Comparison of ENCODE assay signal across 28 cellular contexts in genomic region chr10:112771733-112772132, GRCh38.
A peak's percentile ranks its signal among the peaks of the same experiment; 100 is the strongest.
DNase-seq lines count a peak whose midpoint lies in the region; ATAC-seq and TF ChIP-seq lines count a peak whose summit lies in the region.
"Had no signal": no experiment of that assay in that cellular context is flagged by ENCODE, and none has a peak within 500 bp of the region (broad histone marks: within the 10 kb centered on the region; RNA-seq: fewer than 3 reads in every experiment).

No MANE protein-coding gene starts in this region.

- H3K36me3 ChIP-seq in SK-N-SH (replicated peaks in 1 of 2; ENCODE audit: control insufficient read depth in 1 of 2, insufficient read depth in 2 of 2, low read length in 1 of 2) (no peaks in the 10 kb centered on the region), HEK293 (ENCODE audit: control insufficient read depth in 2 of 2, insufficient read depth in 1 of 2, low read length in 2 of 2) (no peaks in the 10 kb centered on the region)
- H3K36me3 ChIP-seq: BE2C had no signal

- H3K9me3 ChIP-seq in SK-N-SH (no peaks in the 10 kb centered on the region), HEK293 (ENCODE audit: control insufficient read depth, insufficient read depth, low read depth, low read length) (no peaks in the 10 kb centered on the region)
- H3K9me3 ChIP-seq: A549, BE2C, Caco-2 had no signal

- TF ChIP-seq EP300 in SK-N-SH (IDR thresholded peaks at IDR 0.05; ENCODE audit: borderline replicate concordance in 1 of 2, low read depth in 1 of 2, low read length in 1 of 2) = no peak

- H4K20me1 ChIP-seq in SK-N-SH (ENCODE audit: insufficient read depth) = no peaks in the 10 kb centered on the region
- H4K20me1 ChIP-seq: BLaER1; BLaER1 treated with 17β-estradiol and CSF1 and Interleukin-3, amounts not matched to agents 10 nM and 100 nM had no signal

- no peaks in the 10 kb centered on the region for H3K79me2 ChIP-seq in SK-N-SH (ENCODE audit: insufficient read depth)

- TF ChIP-seq RAD21 in SK-N-SH (IDR thresholded peaks at IDR 0.05; ENCODE audit: low read length) = no peak

- H3K4me3 ChIP-seq in SK-N-SH (ENCODE audit: low read depth in 2 of 2, low read length in 1 of 2) = no peak overlapping the region
- no peak overlapping the region for H3K4me3 ChIP-seq in HEK293 (ENCODE audit: low read depth, low read length)
- H3K4me3 ChIP-seq: A549; BLaER1; BLaER1 treated with 17β-estradiol and CSF1 and Interleukin-3, amounts not matched to agents 10 nM and 100 nM had no signal

- H3K4me2 ChIP-seq in SK-N-SH = no peak overlapping the region
- H3K4me2 ChIP-seq: A549; BLaER1; BLaER1 treated with 17β-estradiol and CSF1 and Interleukin-3, amounts not matched to agents 10 nM and 100 nM had no signal

- CTCF ChIA-PET in SK-N-SH (lab: Yijun Ruan, JAX) = interaction anchor here (1.1 kb wide), 1 partner anchor 11 kb away, joined by 3 read pairs; no protein-coding TSS in a partner anchor
- CTCF ChIA-PET in HEK293 (lab: Yijun Ruan, JAX) = no interaction called here

- TF ChIP-seq CTCF in SK-N-SH (IDR thresholded peaks at IDR 0.05) (no peak), HEK293 (tag by site-specific recombination; IDR thresholded peaks at IDR 0.05) (no peak)

- DNase-seq in SK-N-SH (no peak), DMS53 (lab: John Stamatoyannopoulos, UW) (no peak)
- DNase-seq: 8988T; ACHN; AML-193; BE2C; C1 segment of cervical spinal cord; Caco-2; Calu3; CD4-positive, alpha-beta memory T cell; CD4-positive, alpha-beta T cell; CD4-positive, CD25-positive, alpha-beta regulatory T cell; CD8-positive, alpha-beta memory T cell; CD8-positive, alpha-beta T cell; COR-L47; DMS 273 treated with DMSO at 0.1 percent for 48 hours; DMS153; DMS79; DMS79 treated with DMSO at 0.1 percent for 48 hours; DND-41; EL had no signal

- ATAC-seq in SK-N-SH treated with all-trans-retinoic acid at 6 μM for 48 hours = no peak
- ATAC-seq: A549; CD8-positive, alpha-beta T cell had no signal

- no peaks in the 10 kb centered on the region for H3K9me2 ChIP-seq in SK-N-SH

- H2AFZ ChIP-seq in SK-N-SH (ENCODE audit: low read depth) = no peak overlapping the region

- peaks cover 0 to 22% of the 10 kb centered on the region in 2 experiments; a peak in 2 of 4 replicates for H3K4me1 ChIP-seq in SK-N-SH (ENCODE audit: control insufficient read depth in 1 of 2, insufficient read depth in 2 of 2, low read depth in 1 of 2, low read length in 1 of 2)
- peaks cover 11% of the 10 kb centered on the region; the same call in 1 of the 2 replicates for H3K4me1 ChIP-seq in HEK293 (ENCODE audit: control insufficient read depth, insufficient read depth, low read length)
- H3K4me1 ChIP-seq: BLaER1; BLaER1 treated with 17β-estradiol and CSF1 and Interleukin-3, amounts not matched to agents 10 nM and 100 nM had no signal

- POLR2A ChIA-PET in SK-N-SH (lab: Yijun Ruan, JAX) (no interaction called here), HEK293 (lab: Yijun Ruan, JAX) (no interaction called here)

- WGBS in SK-N-SH (ENCODE audit: low lambda C conversion rate) = 79% methylated on average over 3 of the region's 3 CpGs

- H3K27me3 ChIP-seq in SK-N-SH (ENCODE audit: insufficient read depth) = no peaks in the 10 kb centered on the region
- H3K27me3 ChIP-seq: BE2C; BLaER1; BLaER1 treated with 17β-estradiol and CSF1 and Interleukin-3, amounts not matched to agents 10 nM and 100 nM had no signal

- no peak overlapping the region for H3K27ac ChIP-seq in SK-N-SH (ENCODE audit: low read depth in 2 of 2, low read length in 1 of 2)
- no peak overlapping the region for H3K27ac ChIP-seq in HEK293 (ENCODE audit: extremely low read depth, low read depth, low read length)
- H3K27ac ChIP-seq: 22Rv1; A549; BLaER1; BLaER1 treated with 17β-estradiol and CSF1 and Interleukin-3, amounts not matched to agents 10 nM and 100 nM; C4-2B had no signal

- H3K9ac ChIP-seq in SK-N-SH = no peak overlapping the region
- H3K9ac ChIP-seq: BLaER1; BLaER1 treated with 17β-estradiol and CSF1 and Interleukin-3, amounts not matched to agents 10 nM and 100 nM had no signal

- H3F3A ChIP-seq in SK-N-SH (replicated peaks; ENCODE audit: insufficient read depth) = no peaks in the 10 kb centered on the region

TF ChIP-seq in SK-N-SH treated with all-trans-retinoic acid at 6 μM for 48 hours, 23 proteins besides CTCF, POLR2A, EP300 and RAD21:
- TF ChIP-seq ZC3H10 (CRISPR knock-in tag; IDR thresholded peaks at IDR 0.05) (no peak), ZNF8 (CRISPR knock-in tag; IDR thresholded peaks at IDR 0.05) (peak; percentile 82), TCF4 (CRISPR knock-in tag; IDR thresholded peaks at IDR 0.05; ENCODE audit: borderline replicate concordance) (no peak)

TF ChIP-seq in SK-N-SH, 30 proteins besides CTCF, POLR2A, EP300 and RAD21 (continues in another document):
- TF ChIP-seq JUND (IDR thresholded peaks at IDR 0.05) (no peak), MAX (IDR thresholded peaks at IDR 0.05; ENCODE audit: low read depth) (no peak), FOSL2 (IDR thresholded peaks at IDR 0.05; ENCODE audit: borderline replicate concordance, low read depth) (no peak), FOXJ3 (CRISPR knock-in tag; IDR thresholded peaks at IDR 0.05) (no peak), RXRA (IDR thresholded peaks at IDR 0.05; ENCODE audit: borderline replicate concordance, low read depth) (no peak), RCOR1 (IDR thresholded peaks at IDR 0.05; ENCODE audit: low read length) (no peak), NRF1 (IDR thresholded peaks at IDR 0.05; ENCODE audit: low read depth, low read length) (no peak), CHD2 (IDR thresholded peaks at IDR 0.05; ENCODE audit: low read length, partially characterized antibody) (no peak), MXI1 (IDR thresholded peaks at IDR 0.05; ENCODE audit: low read depth, low read length) (no peak), TAF1 (IDR thresholded peaks at IDR 0.05; ENCODE audit: borderline replicate concordance, low read depth, low read length) (no peak)

TF ChIP-seq in HEK293, 187 proteins besides CTCF, POLR2A, EP300 and RAD21:
- TF ChIP-seq ZNF132 (tag by site-specific recombination; IDR thresholded peaks at IDR 0.05; ENCODE audit: borderline replicate concordance) (no peak), ZNF146 (tag by site-specific recombination; IDR thresholded peaks at IDR 0.05) (peak; percentile 66)
